ENCODE assay signal across 8 cellular contexts in genomic region chr9:121213136-121213806, GRCh38. TPM values are rescaled to one million over a fixed set of nuclear protein-coding genes. Genes with fewer than 3 reads are reported as not detected.
A peak's percentile ranks its signal among the peaks of the same experiment; 100 is the strongest.
DNase-seq lines count a peak whose midpoint lies in the region; ATAC-seq, FAIRE-seq and TF ChIP-seq lines count a peak whose summit lies in the region.

No MANE protein-coding gene starts in this region.

- intact Hi-C loops in left ventricle myocardium superior (cut with micrococcal nuclease): loop anchor here (2.0 to 10.0 kb wide), 2 partner anchors 92 to 188 kb away; no protein-coding TSS in a partner anchor

- no peaks in the 10 kb centered on the region for H3K9me3 ChIP-seq in A549

- H3K4me1 ChIP-seq in A549: no peaks in the 10 kb centered on the region

- DNase-seq in A549 (ENCODE audit: low read depth in 1 of 2, low spot score in 1 of 2) (peak; percentile 86 to 88), NCI-H1417 (lab: John Stamatoyannopoulos, UW) (peak; percentile 69 to 87 (median 75)), T follicular helper cell (ENCODE audit: low read depth) (peak; percentile 43), amniotic epithelial cell (ENCODE audit: low read depth) (peak; percentile 76), left ventricle myocardium superior (peak; percentile 93), putamen (ENCODE audit: low spot score) (peak; percentile 85), urothelium cell line (ENCODE audit: low spot score) (peak; percentile 84)

- no peak overlapping the region for H3K4me3 ChIP-seq in A549

- TF ChIP-seq RAD21 in A549 (conservative IDR thresholded peaks at IDR 0.05 in 1 of 2, IDR thresholded peaks at IDR 0.05 in 1 of 2): peak; percentile 97

- FAIRE-seq in A549 (lab: Jason Lieb, UNC) (no peak), urothelium cell line (lab: Jason Lieb, UNC) (no peak)

- H3K27ac ChIP-seq in A549: peak overlapping the region; percentile 12 to 74

- CTCF ChIA-PET in A549 (lab: Yijun Ruan, JAX): interaction anchor here (0.6 to 12.0 kb wide), 64 partner anchors 9 to 482 kb away, joined by 3 to 174 read pairs (median 6); partner anchors contain the start of genes GSN and RAB14

- WGBS in A549 (ENCODE audit: missing lambda C conversion rate): 21% methylated on average over 9 of the region's 9 CpGs

- TF ChIP-seq POLR2A in A549 (IDR thresholded peaks at IDR 0.05; ENCODE audit: low read length): no peak

- TF ChIP-seq EP300 in A549 (IDR thresholded peaks at IDR 0.05): no peak

- H3K4me2 ChIP-seq in A549: no peak overlapping the region

- POLR2A ChIA-PET in A549 (lab: Yijun Ruan, JAX): interaction anchor here (1.3 kb wide), 1 partner anchor 186 kb away, joined by 3 read pairs; no protein-coding TSS in a partner anchor

- peak; percentile 95 for TF ChIP-seq CTCF in A549 (IDR thresholded peaks at IDR 0.05)

- ATAC-seq in A549 (peak; percentile 94 to 99), GM18858 (IDR thresholded peaks at IDR 0.05; ENCODE audit: unreplicated experiment) (peak; percentile 43), left ventricle myocardium superior (peak; percentile 97)

TF ChIP-seq in A549, 52 proteins besides CTCF, POLR2A, EP300 and RAD21:
- TF ChIP-seq MAFK (IDR thresholded peaks at IDR 0.05; ENCODE audit: partially characterized antibody) (no peak), ZFP36 (IDR thresholded peaks at IDR 0.05; ENCODE audit: borderline replicate concordance, partially characterized antibody) (peak; percentile 24), REST (IDR thresholded peaks at IDR 0.05) (no peak), SMC3 (IDR thresholded peaks at IDR 0.05) (peak; percentile 97)
- TF ChIP-seq, protein P1, sequence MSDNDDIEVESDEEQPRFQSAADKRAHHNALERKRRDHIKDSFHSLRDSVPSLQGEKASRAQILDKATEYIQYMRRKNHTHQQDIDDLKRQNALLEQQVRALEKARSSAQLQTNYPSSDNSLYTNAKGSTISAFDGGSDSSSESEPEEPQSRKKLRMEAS (IDR thresholded peaks at IDR 0.05): 0 out of 2 replicates have a peak, but pooled peaks have one; percentile 46

RNA-seq across cellular contexts. Expression of gene RAB14, which starts 11.6 kb away (rescaled TPM):
- polyA plus RNA-seq in A549 (2011; rRNA removed): 54.1 and 55.7 TPM in 2 replicates
- polyA plus RNA-seq in A549 (2012; cell fraction: cytosol; rRNA removed): 12.6 and 14.0 TPM in 2 replicates
- 6.3 and 11.1 TPM in 2 replicates for polyA plus RNA-seq in A549 (2012; cell fraction: nucleus; rRNA removed)
- polyA plus RNA-seq in A549 (2017; fragmentation: RNase III; extraction: RNeasy Plus Mini Kit Qiagen cat#74134 plus additional on column Dnase treatment): 38.4 to 40.2 TPM (median 38.8 TPM) in 3 replicates
- polyA minus RNA-seq in A549 (2011; rRNA and poly(A)+ RNA removed): 14.2 and 15.3 TPM in 2 replicates
- total RNA-seq in left ventricle myocardium superior: 57.7 TPM

RNA-seq across cellular contexts. Expression of gene GSN, which starts 54.7 kb away (rescaled TPM):
- polyA plus RNA-seq in A549 (2011; rRNA removed) (77.2 and 88.5 TPM in 2 replicates), A549 (2017; fragmentation: RNase III; extraction: RNeasy Plus Mini Kit Qiagen cat#74134 plus additional on column Dnase treatment) (24.5 to 36.5 TPM (median 33.7 TPM) in 3 replicates)
- 39.8 and 42.0 TPM in 2 replicates for polyA plus RNA-seq in A549 (2012; cell fraction: cytosol; rRNA removed)
- 76.2 and 84.7 TPM in 2 replicates for polyA plus RNA-seq in A549 (2012; cell fraction: nucleus; rRNA removed)
- 110 TPM in 2 replicates for polyA minus RNA-seq in A549 (2011; rRNA and poly(A)+ RNA removed)
- 717 TPM for total RNA-seq in left ventricle myocardium superior

Comparison
In these comparisons a context has a peak if more than half of its experiments do, and no peak if none do; other contexts are left out.
1. ATAC-seq: peak in every context shown above with its lines; median percentile 97 in left ventricle myocardium superior; 96 in A549; 43 in GM18858.
2. DNase-seq: peak in every context shown above with its lines; median percentile 93 in left ventricle myocardium superior; 87 in A549; 85 in putamen; 84 in urothelium cell line; 76 in amniotic epithelial cell; 75 in NCI-H1417; 43 in T follicular helper cell.